ENCODE assay signal across 10 cellular contexts in the genomic region with DNA sequence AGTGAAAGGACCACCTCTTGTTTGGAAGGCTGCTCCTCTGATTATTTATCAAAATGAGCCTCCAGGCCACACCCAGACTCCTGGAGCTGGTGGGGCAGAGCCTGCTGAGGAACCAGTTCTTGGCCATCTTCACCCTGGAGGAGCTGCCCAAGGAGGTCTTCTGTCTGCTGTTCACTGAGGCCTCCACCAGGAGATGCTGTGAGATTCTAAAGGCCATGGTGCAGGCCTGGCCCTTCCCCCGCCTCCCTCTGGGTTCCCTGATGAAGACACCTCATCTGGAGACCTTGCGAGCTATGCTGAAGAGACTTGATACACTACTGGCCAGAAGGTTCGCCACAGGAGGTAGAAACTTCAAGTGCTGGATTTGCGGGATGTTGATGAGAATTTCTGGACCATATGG.
DNase-seq lines count a peak whose midpoint lies in the region; ATAC-seq and TF ChIP-seq lines count a peak whose summit lies in the region.
"Had no signal": no experiment of that assay in that cellular context is flagged by ENCODE, and none has a peak within 500 bp of the region (broad histone marks: within the 10 kb centered on the region; RNA-seq: fewer than 3 reads in every experiment).

No MANE protein-coding gene starts in this region.

- no peak for TF ChIP-seq EP300 in SK-N-SH (IDR thresholded peaks at IDR 0.05; ENCODE audit: borderline replicate concordance in 1 of 2, low read depth in 1 of 2, low read length in 1 of 2)

- no peak overlapping the region for H3K9ac ChIP-seq in SK-N-SH

- no peaks in the 10 kb centered on the region for H3K36me3 ChIP-seq in SK-N-SH (replicated peaks in 1 of 2; ENCODE audit: control insufficient read depth in 1 of 2, insufficient read depth in 2 of 2, low read length in 1 of 2)

- no peaks in the 10 kb centered on the region for H3F3A ChIP-seq in SK-N-SH (replicated peaks; ENCODE audit: insufficient read depth)

- CTCF ChIA-PET in SK-N-SH (lab: Yijun Ruan, JAX) = interaction anchor here (1.0 kb wide), 1 partner anchor 52 kb away, joined by 3 read pairs; no protein-coding TSS in a partner anchor

- no peak overlapping the region for H3K4me3 ChIP-seq in SK-N-SH (ENCODE audit: low read depth in 2 of 2, low read length in 1 of 2)

- ATAC-seq in GM18873 (IDR thresholded peaks at IDR 0.05; ENCODE audit: low FRiP score, unreplicated experiment) = no peak
- no peak for ATAC-seq in HG03354 (IDR thresholded peaks at IDR 0.05; ENCODE audit: poor library complexity, severe bottlenecking, unreplicated experiment)
- no peak for ATAC-seq in GM19463 (IDR thresholded peaks at IDR 0.05; ENCODE audit: unreplicated experiment)

- no peaks in the 10 kb centered on the region for H3K9me3 ChIP-seq in SK-N-SH

- no peaks in the 10 kb centered on the region for H4K20me1 ChIP-seq in SK-N-SH (ENCODE audit: insufficient read depth)

- TF ChIP-seq RAD21 in SK-N-SH (IDR thresholded peaks at IDR 0.05; ENCODE audit: low read length) = no peak

- H3K27ac ChIP-seq in SK-N-SH (ENCODE audit: low read depth in 2 of 2, low read length in 1 of 2) = no peak overlapping the region

- no peaks in the 10 kb centered on the region for H3K79me2 ChIP-seq in SK-N-SH (ENCODE audit: insufficient read depth)

- no peak overlapping the region for H3K4me2 ChIP-seq in SK-N-SH

- no peaks in the 10 kb centered on the region for H3K9me2 ChIP-seq in SK-N-SH

- no peak overlapping the region for H2AFZ ChIP-seq in SK-N-SH (ENCODE audit: low read depth)

- POLR2A ChIA-PET in SK-N-SH (lab: Yijun Ruan, JAX) = no interaction called here

- H3K4me1 ChIP-seq in SK-N-SH (ENCODE audit: control insufficient read depth in 1 of 2, insufficient read depth in 2 of 2, low read depth in 1 of 2, low read length in 1 of 2) = no peaks in the 10 kb centered on the region

- TF ChIP-seq CTCF in GM13977 (IDR thresholded peaks at IDR 0.05; ENCODE audit: extremely low read depth, insufficient read depth, missing control alignments) (peak; percentile 19), SK-N-SH (IDR thresholded peaks at IDR 0.05) (peak; percentile 23; the same call in 1 of the 2 replicates)

- 16% methylated on average over 4 of the region's 4 CpGs for WGBS in SK-N-SH (ENCODE audit: low lambda C conversion rate)

- DNase-seq in EH (ENCODE audit: low read depth) (peak; percentile 28), GM13977 (ENCODE audit: low spot score) (peak; percentile 12), SK-N-SH (no peak), iris pigment epithelial cell (ENCODE audit: low read depth) (peak; percentile 31)
- no peak for DNase-seq in activated effector memory CD4-positive, alpha-beta T cell treated with Interleukin-2 at 50 U/mL for 16 hours
- DNase-seq: cerebellar nuclear complex, NCI-H446 treated with DMSO at 0.1 percent for 48 hours had no signal

- no peaks in the 10 kb centered on the region; the same call in 1 of the 2 replicates for H3K27me3 ChIP-seq in SK-N-SH (ENCODE audit: insufficient read depth)

- in situ Hi-C loops in GM13977 (cut with MboI; ENCODE audit: low pct_unique_long_range_greater_than_20kb, low sequenced_read_pairs, unreplicated experiment) = no loop called here

TF ChIP-seq in SK-N-SH, 30 proteins besides CTCF, POLR2A, EP300 and RAD21:
- TF ChIP-seq RFX5 (IDR thresholded peaks at IDR 0.05; ENCODE audit: low read length) = no peak
- TF ChIP-seq, protein P1, sequence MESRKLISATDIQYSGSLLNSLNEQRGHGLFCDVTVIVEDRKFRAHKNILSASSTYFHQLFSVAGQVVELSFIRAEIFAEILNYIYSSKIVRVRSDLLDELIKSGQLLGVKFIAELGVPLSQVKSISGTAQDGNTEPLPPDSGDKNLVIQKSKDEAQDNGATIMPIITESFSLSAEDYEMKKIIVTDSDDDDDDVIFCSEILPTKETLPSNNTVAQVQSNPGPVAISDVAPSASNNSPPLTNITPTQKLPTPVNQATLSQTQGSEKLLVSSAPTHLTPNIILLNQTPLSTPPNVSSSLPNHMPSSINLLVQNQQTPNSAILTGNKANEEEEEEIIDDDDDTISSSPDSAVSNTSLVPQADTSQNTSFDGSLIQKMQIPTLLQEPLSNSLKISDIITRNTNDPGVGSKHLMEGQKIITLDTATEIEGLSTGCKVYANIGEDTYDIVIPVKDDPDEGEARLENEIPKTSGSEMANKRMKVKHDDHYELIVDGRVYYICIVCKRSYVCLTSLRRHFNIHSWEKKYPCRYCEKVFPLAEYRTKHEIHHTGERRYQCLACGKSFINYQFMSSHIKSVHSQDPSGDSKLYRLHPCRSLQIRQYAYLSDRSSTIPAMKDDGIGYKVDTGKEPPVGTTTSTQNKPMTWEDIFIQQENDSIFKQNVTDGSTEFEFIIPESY (IDR thresholded peaks at IDR 0.05; ENCODE audit: borderline replicate concordance, low read depth) = no peak
- TF ChIP-seq CHD2 (IDR thresholded peaks at IDR 0.05; ENCODE audit: low read length, partially characterized antibody) = no peak
- TF ChIP-seq, protein P2, sequence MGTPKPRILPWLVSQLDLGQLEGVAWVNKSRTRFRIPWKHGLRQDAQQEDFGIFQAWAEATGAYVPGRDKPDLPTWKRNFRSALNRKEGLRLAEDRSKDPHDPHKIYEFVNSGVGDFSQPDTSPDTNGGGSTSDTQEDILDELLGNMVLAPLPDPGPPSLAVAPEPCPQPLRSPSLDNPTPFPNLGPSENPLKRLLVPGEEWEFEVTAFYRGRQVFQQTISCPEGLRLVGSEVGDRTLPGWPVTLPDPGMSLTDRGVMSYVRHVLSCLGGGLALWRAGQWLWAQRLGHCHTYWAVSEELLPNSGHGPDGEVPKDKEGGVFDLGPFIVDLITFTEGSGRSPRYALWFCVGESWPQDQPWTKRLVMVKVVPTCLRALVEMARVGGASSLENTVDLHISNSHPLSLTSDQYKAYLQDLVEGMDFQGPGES (IDR thresholded peaks at IDR 0.05; ENCODE audit: low read depth, low read length) = no peak
- TF ChIP-seq, protein P3, sequence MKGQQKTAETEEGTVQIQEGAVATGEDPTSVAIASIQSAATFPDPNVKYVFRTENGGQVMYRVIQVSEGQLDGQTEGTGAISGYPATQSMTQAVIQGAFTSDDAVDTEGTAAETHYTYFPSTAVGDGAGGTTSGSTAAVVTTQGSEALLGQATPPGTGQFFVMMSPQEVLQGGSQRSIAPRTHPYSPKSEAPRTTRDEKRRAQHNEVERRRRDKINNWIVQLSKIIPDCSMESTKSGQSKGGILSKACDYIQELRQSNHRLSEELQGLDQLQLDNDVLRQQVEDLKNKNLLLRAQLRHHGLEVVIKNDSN (IDR thresholded peaks at IDR 0.05; ENCODE audit: borderline replicate concordance, low read depth) = no peak
- no peak for TF ChIP-seq FOXJ3 (CRISPR knock-in tag; IDR thresholded peaks at IDR 0.05)
- TF ChIP-seq JUND (IDR thresholded peaks at IDR 0.05) = no peak
- no peak for TF ChIP-seq YY1 (IDR thresholded peaks at IDR 0.05; ENCODE audit: low read depth)
- TF ChIP-seq, protein P4, sequence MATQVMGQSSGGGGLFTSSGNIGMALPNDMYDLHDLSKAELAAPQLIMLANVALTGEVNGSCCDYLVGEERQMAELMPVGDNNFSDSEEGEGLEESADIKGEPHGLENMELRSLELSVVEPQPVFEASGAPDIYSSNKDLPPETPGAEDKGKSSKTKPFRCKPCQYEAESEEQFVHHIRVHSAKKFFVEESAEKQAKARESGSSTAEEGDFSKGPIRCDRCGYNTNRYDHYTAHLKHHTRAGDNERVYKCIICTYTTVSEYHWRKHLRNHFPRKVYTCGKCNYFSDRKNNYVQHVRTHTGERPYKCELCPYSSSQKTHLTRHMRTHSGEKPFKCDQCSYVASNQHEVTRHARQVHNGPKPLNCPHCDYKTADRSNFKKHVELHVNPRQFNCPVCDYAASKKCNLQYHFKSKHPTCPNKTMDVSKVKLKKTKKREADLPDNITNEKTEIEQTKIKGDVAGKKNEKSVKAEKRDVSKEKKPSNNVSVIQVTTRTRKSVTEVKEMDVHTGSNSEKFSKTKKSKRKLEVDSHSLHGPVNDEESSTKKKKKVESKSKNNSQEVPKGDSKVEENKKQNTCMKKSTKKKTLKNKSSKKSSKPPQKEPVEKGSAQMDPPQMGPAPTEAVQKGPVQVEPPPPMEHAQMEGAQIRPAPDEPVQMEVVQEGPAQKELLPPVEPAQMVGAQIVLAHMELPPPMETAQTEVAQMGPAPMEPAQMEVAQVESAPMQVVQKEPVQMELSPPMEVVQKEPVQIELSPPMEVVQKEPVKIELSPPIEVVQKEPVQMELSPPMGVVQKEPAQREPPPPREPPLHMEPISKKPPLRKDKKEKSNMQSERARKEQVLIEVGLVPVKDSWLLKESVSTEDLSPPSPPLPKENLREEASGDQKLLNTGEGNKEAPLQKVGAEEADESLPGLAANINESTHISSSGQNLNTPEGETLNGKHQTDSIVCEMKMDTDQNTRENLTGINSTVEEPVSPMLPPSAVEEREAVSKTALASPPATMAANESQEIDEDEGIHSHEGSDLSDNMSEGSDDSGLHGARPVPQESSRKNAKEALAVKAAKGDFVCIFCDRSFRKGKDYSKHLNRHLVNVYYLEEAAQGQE (IDR thresholded peaks at IDR 0.05; ENCODE audit: low read depth, low read length) = no peak
- TF ChIP-seq TAF1 (IDR thresholded peaks at IDR 0.05; ENCODE audit: borderline replicate concordance, low read depth, low read length) = no peak
- TF ChIP-seq, protein P5, sequence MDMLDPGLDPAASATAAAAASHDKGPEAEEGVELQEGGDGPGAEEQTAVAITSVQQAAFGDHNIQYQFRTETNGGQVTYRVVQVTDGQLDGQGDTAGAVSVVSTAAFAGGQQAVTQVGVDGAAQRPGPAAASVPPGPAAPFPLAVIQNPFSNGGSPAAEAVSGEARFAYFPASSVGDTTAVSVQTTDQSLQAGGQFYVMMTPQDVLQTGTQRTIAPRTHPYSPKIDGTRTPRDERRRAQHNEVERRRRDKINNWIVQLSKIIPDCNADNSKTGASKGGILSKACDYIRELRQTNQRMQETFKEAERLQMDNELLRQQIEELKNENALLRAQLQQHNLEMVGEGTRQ (IDR thresholded peaks at IDR 0.05; ENCODE audit: borderline replicate concordance, low read depth, low read length) = no peak
- no peak for TF ChIP-seq NFIC (IDR thresholded peaks at IDR 0.05; ENCODE audit: borderline replicate concordance)
- TF ChIP-seq, protein P6, sequence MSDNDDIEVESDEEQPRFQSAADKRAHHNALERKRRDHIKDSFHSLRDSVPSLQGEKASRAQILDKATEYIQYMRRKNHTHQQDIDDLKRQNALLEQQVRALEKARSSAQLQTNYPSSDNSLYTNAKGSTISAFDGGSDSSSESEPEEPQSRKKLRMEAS (IDR thresholded peaks at IDR 0.05; ENCODE audit: low read depth) = no peak
- no peak for TF ChIP-seq MXI1 (IDR thresholded peaks at IDR 0.05; ENCODE audit: low read depth, low read length)
- TF ChIP-seq FOXM1 (IDR thresholded peaks at IDR 0.05; ENCODE audit: low read depth) = no peak
- TF ChIP-seq ELF1 (IDR thresholded peaks at IDR 0.05) = no peak
- no peak for TF ChIP-seq EZH2phosphoT487 (IDR thresholded peaks at IDR 0.05; ENCODE audit: borderline replicate concordance, low read depth)
- no peak for TF ChIP-seq NRF1 (IDR thresholded peaks at IDR 0.05; ENCODE audit: low read depth, low read length)
TF ChIP-seq in SK-N-SH: peak in this region for 0.

Comparison
In these comparisons a context has a peak if more than half of its experiments do, and no peak if none do; other contexts are left out.
1. DNase-seq: peak in EH (single experiment), GM13977 (single experiment) and iris pigment epithelial cell (single experiment); none in SK-N-SH (single experiment) and activated effector memory CD4-positive, alpha-beta T cell treated with Interleukin-2 at 50 U/mL for 16 hours (single experiment).